In genomic region chr1:209349372-209350324, GRCh38 we compare ENCODE assay signal across 14 cellular contexts.
DNase-seq lines count a peak whose midpoint lies in the region; ATAC-seq, FAIRE-seq and TF ChIP-seq lines count a peak whose summit lies in the region.
"Had no signal": no experiment of that assay in that cellular context is flagged by ENCODE, and none has a peak within 500 bp of the region (broad histone marks: within the 10 kb centered on the region; RNA-seq: fewer than 3 reads in every experiment).

No MANE protein-coding gene starts in this region.

- peaks cover 0 to 9% (median 2%) of the 10 kb centered on the region in 5 donors for H3K27me3 Mint-ChIP-seq in naive thymus-derived CD8-positive, alpha-beta T cell

- ATAC-seq in SK-N-SH treated with all-trans-retinoic acid at 6 μM for 48 hours, result peak; percentile 78
- ATAC-seq in GM21717 (IDR thresholded peaks at IDR 0.05; ENCODE audit: unreplicated experiment), result no peak
- no peak for ATAC-seq in naive thymus-derived CD8-positive, alpha-beta T cell
- no peak for ATAC-seq in left lobe of liver
- ATAC-seq in HG03108 (IDR thresholded peaks at IDR 0.05; ENCODE audit: unreplicated experiment), result no peak
- ATAC-seq: stimulated activated naive CD8-positive, alpha-beta T cell treated with anti-CD3 and anti-CD28 coated beads, Interleukin-15, Interleukin-2, amounts not matched to agents 100 U/mL and 50 U/mL, for 24 hours had no signal

- H3K27ac Mint-ChIP-seq in naive thymus-derived CD8-positive, alpha-beta T cell, result no peak overlapping the region
- H3K27ac Mint-ChIP-seq: activated naive CD8-positive, alpha-beta T cell treated with anti-CD3 and anti-CD28 coated beads for 36 hours had no signal

- no peaks in the 10 kb centered on the region for H3K36me3 Mint-ChIP-seq in naive thymus-derived CD8-positive, alpha-beta T cell
- H3K36me3 Mint-ChIP-seq: activated naive CD8-positive, alpha-beta T cell treated with anti-CD3 and anti-CD28 coated beads for 36 hours had no signal

- DNase-seq in ELF-1 (ENCODE audit: low read depth, low spot score), result peak; percentile 72
- DNase-seq in HTR-8/SVneo (ENCODE audit: insufficient read length, low spot score), result peak; percentile 39
- DNase-seq in naive thymus-derived CD8-positive, alpha-beta T cell, result no peak
- DNase-seq in left lobe of liver (ENCODE audit: low spot score), result no peak
- DNase-seq: activated naive CD8-positive, alpha-beta T cell treated with anti-CD3 and anti-CD28 coated beads for 36 hours; NCI-H526 treated with DMSO at 0.1 percent for 48 hours; SHP77 treated with DMSO at 0.1 percent for 48 hours; stimulated activated naive CD8-positive, alpha-beta T cell treated with anti-CD3 and anti-CD28 coated beads, Interleukin-15, Interleukin-2, amounts not matched to agents 100 U/mL and 50 U/mL, for 24 hours had no signal

- H3K9me3 ChIP-seq in muscle layer of colon (ENCODE audit: low read length), result no peaks in the 10 kb centered on the region
- H3K9me3 ChIP-seq: esophagus muscularis mucosa had no signal

- H3K4me1 Mint-ChIP-seq in naive thymus-derived CD8-positive, alpha-beta T cell, result peaks cover 0 to 8% (median under 1%) of the 10 kb centered on the region in 4 donors
- H3K4me1 Mint-ChIP-seq: activated naive CD8-positive, alpha-beta T cell treated with anti-CD3 and anti-CD28 coated beads for 36 hours had no signal

- peak overlapping the region; percentile 1 for H3K27ac ChIP-seq in muscle layer of colon (ENCODE audit: low read depth, low read length)
- H3K27ac ChIP-seq: coronary artery, esophagus muscularis mucosa had no signal

- H3K4me3 ChIP-seq in muscle layer of colon (ENCODE audit: low read depth in 1 of 2, low read length in 2 of 2), result no peak overlapping the region
- H3K4me3 ChIP-seq: coronary artery, esophagus muscularis mucosa had no signal

- H3K9ac ChIP-seq in muscle layer of colon (ENCODE audit: low read length), result no peak overlapping the region

- H3K36me3 ChIP-seq in muscle layer of colon (ENCODE audit: insufficient read depth, low read length), result no peaks in the 10 kb centered on the region
- H3K36me3 ChIP-seq: esophagus muscularis mucosa had no signal

- peaks cover 21% of the 10 kb centered on the region for H3K4me1 ChIP-seq in muscle layer of colon (ENCODE audit: insufficient read depth, low read length)
- H3K4me1 ChIP-seq: esophagus muscularis mucosa had no signal

- no peaks in the 10 kb centered on the region for H3K27me3 ChIP-seq in muscle layer of colon (ENCODE audit: control insufficient read depth in 1 of 2, insufficient read depth in 2 of 2, low read length in 2 of 2)

- H3K4me3 Mint-ChIP-seq in naive thymus-derived CD8-positive, alpha-beta T cell, result no peak overlapping the region
- H3K4me3 Mint-ChIP-seq: activated naive CD8-positive, alpha-beta T cell treated with anti-CD3 and anti-CD28 coated beads for 36 hours had no signal

- FAIRE-seq in HTR-8/SVneo (lab: Jason Lieb, UNC), result peak; percentile 33

- H3K9me3 Mint-ChIP-seq in naive thymus-derived CD8-positive, alpha-beta T cell, result no peaks in the 10 kb centered on the region
- H3K9me3 Mint-ChIP-seq: activated naive CD8-positive, alpha-beta T cell treated with anti-CD3 and anti-CD28 coated beads for 36 hours had no signal

- POLR2A ChIA-PET in naive thymus-derived CD8-positive, alpha-beta T cell (lab: Charles Lee), result no interaction called here

TF ChIP-seq in SK-N-SH treated with all-trans-retinoic acid at 6 μM for 48 hours, 23 proteins besides CTCF, POLR2A, EP300 and RAD21 (continues in another document):
- TF ChIP-seq SNAI2 (CRISPR knock-in tag; IDR thresholded peaks at IDR 0.05), result no peak
- TF ChIP-seq OSR1 (CRISPR knock-in tag; IDR thresholded peaks at IDR 0.05), result no peak
- peak; percentile 72 for TF ChIP-seq ZFP3 (CRISPR knock-in tag; IDR thresholded peaks at IDR 0.05)
- TF ChIP-seq, protein P1, sequence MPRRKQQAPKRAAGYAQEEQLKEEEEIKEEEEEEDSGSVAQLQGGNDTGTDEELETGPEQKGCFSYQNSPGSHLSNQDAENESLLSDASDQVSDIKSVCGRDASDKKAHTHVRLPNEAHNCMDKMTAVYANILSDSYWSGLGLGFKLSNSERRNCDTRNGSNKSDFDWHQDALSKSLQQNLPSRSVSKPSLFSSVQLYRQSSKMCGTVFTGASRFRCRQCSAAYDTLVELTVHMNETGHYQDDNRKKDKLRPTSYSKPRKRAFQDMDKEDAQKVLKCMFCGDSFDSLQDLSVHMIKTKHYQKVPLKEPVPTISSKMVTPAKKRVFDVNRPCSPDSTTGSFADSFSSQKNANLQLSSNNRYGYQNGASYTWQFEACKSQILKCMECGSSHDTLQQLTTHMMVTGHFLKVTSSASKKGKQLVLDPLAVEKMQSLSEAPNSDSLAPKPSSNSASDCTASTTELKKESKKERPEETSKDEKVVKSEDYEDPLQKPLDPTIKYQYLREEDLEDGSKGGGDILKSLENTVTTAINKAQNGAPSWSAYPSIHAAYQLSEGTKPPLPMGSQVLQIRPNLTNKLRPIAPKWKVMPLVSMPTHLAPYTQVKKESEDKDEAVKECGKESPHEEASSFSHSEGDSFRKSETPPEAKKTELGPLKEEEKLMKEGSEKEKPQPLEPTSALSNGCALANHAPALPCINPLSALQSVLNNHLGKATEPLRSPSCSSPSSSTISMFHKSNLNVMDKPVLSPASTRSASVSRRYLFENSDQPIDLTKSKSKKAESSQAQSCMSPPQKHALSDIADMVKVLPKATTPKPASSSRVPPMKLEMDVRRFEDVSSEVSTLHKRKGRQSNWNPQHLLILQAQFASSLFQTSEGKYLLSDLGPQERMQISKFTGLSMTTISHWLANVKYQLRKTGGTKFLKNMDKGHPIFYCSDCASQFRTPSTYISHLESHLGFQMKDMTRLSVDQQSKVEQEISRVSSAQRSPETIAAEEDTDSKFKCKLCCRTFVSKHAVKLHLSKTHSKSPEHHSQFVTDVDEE (CRISPR knock-in tag; IDR thresholded peaks at IDR 0.05), result peak; percentile 96
- peak; percentile 89 for TF ChIP-seq TOX (CRISPR knock-in tag; IDR thresholded peaks at IDR 0.05; ENCODE audit: borderline replicate concordance)
- no peak for TF ChIP-seq ZFP30 (CRISPR knock-in tag; IDR thresholded peaks at IDR 0.05)
- no peak for TF ChIP-seq ZNF70 (CRISPR knock-in tag; IDR thresholded peaks at IDR 0.05)
- TF ChIP-seq ARNTL (CRISPR knock-in tag; IDR thresholded peaks at IDR 0.05; ENCODE audit: borderline replicate concordance, low read depth), result no peak
- TF ChIP-seq, protein P2, sequence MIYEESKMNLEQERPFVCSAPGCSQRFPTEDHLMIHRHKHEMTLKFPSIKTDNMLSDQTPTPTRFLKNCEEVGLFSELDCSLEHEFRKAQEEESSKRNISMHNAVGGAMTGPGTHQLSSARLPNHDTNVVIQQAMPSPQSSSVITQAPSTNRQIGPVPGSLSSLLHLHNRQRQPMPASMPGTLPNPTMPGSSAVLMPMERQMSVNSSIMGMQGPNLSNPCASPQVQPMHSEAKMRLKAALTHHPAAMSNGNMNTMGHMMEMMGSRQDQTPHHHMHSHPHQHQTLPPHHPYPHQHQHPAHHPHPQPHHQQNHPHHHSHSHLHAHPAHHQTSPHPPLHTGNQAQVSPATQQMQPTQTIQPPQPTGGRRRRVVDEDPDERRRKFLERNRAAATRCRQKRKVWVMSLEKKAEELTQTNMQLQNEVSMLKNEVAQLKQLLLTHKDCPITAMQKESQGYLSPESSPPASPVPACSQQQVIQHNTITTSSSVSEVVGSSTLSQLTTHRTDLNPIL (CRISPR knock-in tag; IDR thresholded peaks at IDR 0.05; ENCODE audit: low read depth), result no peak; the same call in 1 of the 2 replicates
- TF ChIP-seq, protein P3, sequence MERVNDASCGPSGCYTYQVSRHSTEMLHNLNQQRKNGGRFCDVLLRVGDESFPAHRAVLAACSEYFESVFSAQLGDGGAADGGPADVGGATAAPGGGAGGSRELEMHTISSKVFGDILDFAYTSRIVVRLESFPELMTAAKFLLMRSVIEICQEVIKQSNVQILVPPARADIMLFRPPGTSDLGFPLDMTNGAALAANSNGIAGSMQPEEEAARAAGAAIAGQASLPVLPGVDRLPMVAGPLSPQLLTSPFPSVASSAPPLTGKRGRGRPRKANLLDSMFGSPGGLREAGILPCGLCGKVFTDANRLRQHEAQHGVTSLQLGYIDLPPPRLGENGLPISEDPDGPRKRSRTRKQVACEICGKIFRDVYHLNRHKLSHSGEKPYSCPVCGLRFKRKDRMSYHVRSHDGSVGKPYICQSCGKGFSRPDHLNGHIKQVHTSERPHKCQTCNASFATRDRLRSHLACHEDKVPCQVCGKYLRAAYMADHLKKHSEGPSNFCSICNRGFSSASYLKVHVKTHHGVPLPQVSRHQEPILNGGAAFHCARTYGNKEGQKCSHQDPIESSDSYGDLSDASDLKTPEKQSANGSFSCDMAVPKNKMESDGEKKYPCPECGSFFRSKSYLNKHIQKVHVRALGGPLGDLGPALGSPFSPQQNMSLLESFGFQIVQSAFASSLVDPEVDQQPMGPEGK (CRISPR knock-in tag; IDR thresholded peaks at IDR 0.05; ENCODE audit: borderline replicate concordance), result peak; percentile 89
- peak; percentile 98 for TF ChIP-seq ZC3H10 (CRISPR knock-in tag; IDR thresholded peaks at IDR 0.05)
- TF ChIP-seq BACH2 (CRISPR knock-in tag; IDR thresholded peaks at IDR 0.05; ENCODE audit: borderline replicate concordance), result no peak
- no peak for TF ChIP-seq ESRRG (CRISPR knock-in tag; IDR thresholded peaks at IDR 0.05)
- no peak for TF ChIP-seq CSRNP3 (CRISPR knock-in tag; IDR thresholded peaks at IDR 0.05)
- peak; percentile 46 for TF ChIP-seq GLIS3 (CRISPR knock-in tag; IDR thresholded peaks at IDR 0.05)
- TF ChIP-seq ZNF565 (CRISPR knock-in tag; conservative IDR thresholded peaks at IDR 0.05; ENCODE audit: low read depth), result no peak
- TF ChIP-seq PPARA (CRISPR knock-in tag; IDR thresholded peaks at IDR 0.05; ENCODE audit: borderline replicate concordance), result no peak
- TF ChIP-seq RARB (CRISPR knock-in tag; IDR thresholded peaks at IDR 0.05), result peak; percentile 90; the same call in 1 of the 2 replicates
- TF ChIP-seq ZNF8 (CRISPR knock-in tag; IDR thresholded peaks at IDR 0.05), result no peak

Comparison
In these comparisons a context has a peak if more than half of its experiments do, and no peak if none do; other contexts are left out.
1. DNase-seq: peak in ELF-1 (single experiment) and HTR-8/SVneo (single experiment); none in naive thymus-derived CD8-positive, alpha-beta T cell (0 of 10) and left lobe of liver (single experiment).